Comparison of ENCODE assay signal across 8 cellular contexts in genomic region chr6:28867078-28867414, GRCh38. TPM values are rescaled to one million over a fixed set of nuclear protein-coding genes. Genes with fewer than 3 reads are reported as not detected.
DNase-seq lines count a peak whose midpoint lies in the region; TF ChIP-seq lines count a peak whose summit lies in the region.

No MANE protein-coding gene starts in this region.

- no peak for TF ChIP-seq EP300 in neural cell (conservative IDR thresholded peaks at IDR 0.05; ENCODE audit: poor library complexity, severe bottlenecking)

- H3K79me2 ChIP-seq in DOHH2 (ENCODE audit: control insufficient read depth, low read length) (no peaks in the 10 kb centered on the region), neural cell (replicated peaks; ENCODE audit: insufficient read depth, low read length) (no peaks in the 10 kb centered on the region)

- peaks cover 8% of the 10 kb centered on the region for H3K9me3 ChIP-seq in DOHH2 (ENCODE audit: control insufficient read depth, insufficient read depth, low read length)
- H3K9me3 ChIP-seq in neural cell (ENCODE audit: low read length) = no peaks in the 10 kb centered on the region

- peak overlapping the region; percentile 88 for H3K9ac ChIP-seq in neural cell (ENCODE audit: low read length)

- H2AFZ ChIP-seq in neural cell (ENCODE audit: low read depth, low read length) = peak overlapping the region; percentile 58

- in situ Hi-C loops in SK-MEL-5 (cut with HindIII; ENCODE audit: low pct_unique_long_range_greater_than_20kb, low sequenced_read_pairs) = no loop called here
- in situ Hi-C loops in GM13977 (cut with MboI; ENCODE audit: low pct_unique_long_range_greater_than_20kb, low sequenced_read_pairs, unreplicated experiment) = no loop called here

- TF ChIP-seq CTCF in DOHH2 (IDR thresholded peaks at IDR 0.05; ENCODE audit: low read depth, low read length, poor library complexity, severe bottlenecking) (no peak), HFFc6 (IDR thresholded peaks at IDR 0.05) (no peak), epithelial cell of proximal tubule (conservative IDR thresholded peaks at IDR 0.05; ENCODE audit: low read depth, low read length) (no peak), neural cell (IDR thresholded peaks at IDR 0.05; ENCODE audit: poor library complexity, severe bottlenecking) (no peak), GM13977 (IDR thresholded peaks at IDR 0.05; ENCODE audit: extremely low read depth, insufficient read depth, missing control alignments) (no peak)

- peaks cover 11% of the 10 kb centered on the region for H3K27me3 Mint-ChIP-seq in HFFc6 (ENCODE audit: insufficient read depth)

- H3F3A ChIP-seq in DOHH2 (ENCODE audit: control insufficient read depth, insufficient read depth) (peaks cover 15% of the 10 kb centered on the region), neural cell (ENCODE audit: insufficient read depth, low read length, poor library complexity, severe bottlenecking) (peaks cover 9% of the 10 kb centered on the region)

- DNase-seq in HFFc6 (no peak), SK-MEL-5 (ENCODE audit: low read depth, low spot score) (peak; percentile 45), epithelial cell of proximal tubule (ENCODE audit: low read depth) (no peak), cortex of kidney (lab: John Stamatoyannopoulos, UW) (no peak), GM13977 (ENCODE audit: low spot score) (no peak), NCI-H345 treated with DMSO at 0.1 percent for 48 hours (lab: John Stamatoyannopoulos, UW; ENCODE audit: unreplicated experiment) (no peak)

- peaks cover 20% of the 10 kb centered on the region for H3K4me1 Mint-ChIP-seq in HFFc6 (ENCODE audit: low read depth)

- H3K9me2 ChIP-seq in DOHH2 (replicated peaks; ENCODE audit: control insufficient read depth, low read length) (no peaks in the 10 kb centered on the region), neural cell (ENCODE audit: insufficient read depth, low read length) (no peaks in the 10 kb centered on the region)

- no peaks in the 10 kb centered on the region for H3K36me3 Mint-ChIP-seq in HFFc6 (ENCODE audit: low read depth)

- H3K4me1 ChIP-seq in DOHH2 (ENCODE audit: control insufficient read depth, low read length) = peaks cover 18% of the 10 kb centered on the region

- H3K27me3 ChIP-seq in DOHH2 (ENCODE audit: control insufficient read depth, low read length) (no peaks in the 10 kb centered on the region), neural cell (ENCODE audit: insufficient read depth, low read depth, low read length) (no peaks in the 10 kb centered on the region)

- peak overlapping the region; percentile 76 for H3K4me3 Mint-ChIP-seq in HFFc6

- no peak overlapping the region for H3K27ac Mint-ChIP-seq in HFFc6

- no peaks in the 10 kb centered on the region for H4K20me1 ChIP-seq in DOHH2 (ENCODE audit: control insufficient read depth, insufficient read depth, low read depth, low read length)
- H4K20me1 ChIP-seq in neural cell (ENCODE audit: insufficient read depth) = no peaks in the 10 kb centered on the region

- no peak for TF ChIP-seq RAD21 in neural cell (conservative IDR thresholded peaks at IDR 0.05)

- H3K4me2 ChIP-seq in DOHH2 (ENCODE audit: low read length) = peak overlapping the region; percentile 65
- H3K4me2 ChIP-seq in neural cell (ENCODE audit: low read length) = peak overlapping the region; percentile 61

- peak overlapping the region; percentile 75 for H3K27ac ChIP-seq in DOHH2 (ENCODE audit: low read depth, low read length)
- peak overlapping the region; percentile 88 for H3K27ac ChIP-seq in neural cell (ENCODE audit: low read length)

- H3K4me3 ChIP-seq in DOHH2 (ENCODE audit: low read length) (peak overlapping the region; percentile 73), epithelial cell of proximal tubule (ENCODE audit: low read depth, low read length) (peak overlapping the region; percentile 64), neural cell (ENCODE audit: low read length) (peak overlapping the region; percentile 77)

- H3K36me3 ChIP-seq in DOHH2 (ENCODE audit: control insufficient read depth, low read length) (no peaks in the 10 kb centered on the region), neural cell (ENCODE audit: insufficient read depth, low read length) (no peaks in the 10 kb centered on the region)

- peaks cover 7% of the 10 kb centered on the region; the same call in 1 of the 2 replicates for H3K9me3 Mint-ChIP-seq in HFFc6

TF ChIP-seq in neural cell, 6 proteins besides CTCF, POLR2A, EP300 and RAD21:
- no peak for TF ChIP-seq EZH2 (IDR thresholded peaks at IDR 0.05; ENCODE audit: borderline replicate concordance, insufficient read depth, low read length, poor library complexity, severe bottlenecking)
- no peak for TF ChIP-seq TAF1 (IDR thresholded peaks at IDR 0.05; ENCODE audit: low read depth)
- peak; percentile 74 for TF ChIP-seq POLR2AphosphoS5 (IDR thresholded peaks at IDR 0.05)
- no peak for TF ChIP-seq REST (IDR thresholded peaks at IDR 0.05; ENCODE audit: borderline replicate concordance)
- no peak for TF ChIP-seq MXI1 (conservative IDR thresholded peaks at IDR 0.05; ENCODE audit: poor library complexity, severe bottlenecking)
- no peak for TF ChIP-seq SMC3 (conservative IDR thresholded peaks at IDR 0.05; ENCODE audit: poor library complexity)
TF ChIP-seq in neural cell: peak in this region for 1.

RNA-seq across cellular contexts. Expression of gene TRIM27, which starts 56.7 kb away (rescaled TPM):
- total RNA-seq in HFFc6 (2021; fragmentation: NEBNext Ultra II Directional; extraction: Animal tissue kit (Norgen Biotek cat#: 25700)) = 10 to 100 TPM; 35.9 to 40.6 (median 39.3) TPM
- 66.2 and 76.2 TPM in 2 replicates for total RNA-seq in SK-MEL-5 (2014; rRNA removed; shearing (Covaris generic))
- 52.3 and 57.8 TPM in 2 replicates for polyA plus RNA-seq in SK-MEL-5 (2015; cell fraction: cytosol; rRNA removed)
- polyA plus RNA-seq in SK-MEL-5 (2015; cell fraction: nucleus; rRNA removed) = 103 and 120 TPM in 2 replicates
- total RNA-seq in epithelial cell of proximal tubule = 76.0 and 80.5 TPM in 2 replicates
- 75.0 and 79.7 TPM in 2 replicates for polyA plus RNA-seq in neural cell
- 82.0 and 86.0 TPM in 2 replicates for polyA minus RNA-seq in neural cell
